6 cellular contexts compared by ENCODE assay signal in the genomic region with DNA sequence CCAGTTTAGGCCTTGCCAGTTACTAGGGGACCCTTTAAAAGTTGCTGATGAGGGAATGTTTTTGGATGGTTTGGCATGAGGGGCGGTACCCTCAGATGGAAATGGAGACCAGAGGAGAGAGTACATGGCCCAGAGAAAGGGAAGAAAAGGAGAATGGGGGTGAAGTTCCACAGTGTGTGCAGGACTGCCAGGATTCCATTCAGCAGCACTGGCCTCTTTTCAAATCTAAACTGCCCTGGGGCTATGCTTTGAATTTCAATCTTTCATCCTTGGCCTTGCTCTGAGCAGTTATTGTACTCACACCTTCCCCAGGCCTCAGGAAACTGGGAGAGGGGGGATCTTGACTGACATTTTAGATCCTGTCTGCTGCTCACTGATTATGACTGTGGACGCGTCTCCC. TPM values are rescaled to one million over a fixed set of nuclear protein-coding genes. Genes with fewer than 3 reads are reported as not detected.
DNase-seq lines count a peak whose midpoint lies in the region; ATAC-seq and TF ChIP-seq lines count a peak whose summit lies in the region.

No MANE protein-coding gene starts in this region.

- no peaks in the 10 kb centered on the region for H3K9me3 ChIP-seq in tibial nerve

- no peak for DNase-seq in activated naive CD4-positive, alpha-beta T cell treated with anti-CD3 and anti-CD28 coated beads, Interleukin-2, amount 10 ng/mL, durations not matched to agents 7 days and 5 days
- DNase-seq in activated naive CD4-positive, alpha-beta T cell (lab: John Stamatoyannopoulos, UW): no peak
- DNase-seq in fibroblast of mammary gland (ENCODE audit: low read depth): no peak
- DNase-seq in tibial nerve (ENCODE audit: low spot score in 2 of 2): no peak
- DNase-seq in DMS153 treated with DMSO at 0.1 percent for 48 hours (lab: John Stamatoyannopoulos, UW; ENCODE audit: unreplicated experiment): no peak

- TF ChIP-seq CTCF in fibroblast of mammary gland (conservative IDR thresholded peaks at IDR 0.05; ENCODE audit: control insufficient read depth, insufficient read depth, low read depth, low read length) (no peak), tibial nerve (IDR thresholded peaks at IDR 0.05) (no peak)

- peak overlapping the region; percentile 97 for H3K4me3 Mint-ChIP-seq in activated naive CD4-positive, alpha-beta T cell treated with anti-CD3 and anti-CD28 coated beads, Interleukin-2, amount 10 ng/mL, durations not matched to agents 7 days and 5 days

- 61 to 66% methylated on average over 3 of the region's 3 CpGs for WGBS in tibial nerve, 2 donors

- no peaks in the 10 kb centered on the region for H3K27me3 ChIP-seq in tibial nerve

- CTCF ChIA-PET in activated naive CD4-positive, alpha-beta T cell treated with anti-CD3 and anti-CD28 coated beads, Interleukin-2, amount 10 ng/mL, durations not matched to agents 7 days and 5 days (lab: Charles Lee): no interaction called here

- no peak for ATAC-seq in HG03565 (IDR thresholded peaks at IDR 0.05; ENCODE audit: unreplicated experiment)

- H3K4me3 ChIP-seq in fibroblast of mammary gland (ENCODE audit: control insufficient read depth, low read depth, low read length) (peak overlapping the region; percentile 98), tibial nerve (peak overlapping the region in 2 of 4 donors; percentile 16 to 95)

- H3K36me3 Mint-ChIP-seq in activated naive CD4-positive, alpha-beta T cell treated with anti-CD3 and anti-CD28 coated beads, Interleukin-2, amount 10 ng/mL, durations not matched to agents 7 days and 5 days: peaks cover 74% of the 10 kb centered on the region

- TF ChIP-seq POLR2A in tibial nerve (IDR thresholded peaks at IDR 0.05): no peak

- TF ChIP-seq EP300 in tibial nerve (IDR thresholded peaks at IDR 0.05): no peak

- H3K4me1 ChIP-seq in tibial nerve: peaks cover 0 to 80% (median 37%) of the 10 kb centered on the region in 4 donors

- H3K27me3 Mint-ChIP-seq in activated naive CD4-positive, alpha-beta T cell treated with anti-CD3 and anti-CD28 coated beads, Interleukin-2, amount 10 ng/mL, durations not matched to agents 7 days and 5 days: peaks cover 4% of the 10 kb centered on the region

- H3K27ac ChIP-seq in tibial nerve: peak overlapping the region in 3 of 4 donors; percentile 94 to 100 (median 100)

- no peaks in the 10 kb centered on the region for H3K9me3 Mint-ChIP-seq in activated naive CD4-positive, alpha-beta T cell treated with anti-CD3 and anti-CD28 coated beads, Interleukin-2, amount 10 ng/mL, durations not matched to agents 7 days and 5 days

- peaks cover 14 to 63% (median 40%) of the 10 kb centered on the region in 3 donors for H3K36me3 ChIP-seq in tibial nerve

- peak overlapping the region; percentile 100 for H3K27ac Mint-ChIP-seq in activated naive CD4-positive, alpha-beta T cell treated with anti-CD3 and anti-CD28 coated beads, Interleukin-2, amount 10 ng/mL, durations not matched to agents 7 days and 5 days

- peaks cover 57% of the 10 kb centered on the region for H3K4me1 Mint-ChIP-seq in activated naive CD4-positive, alpha-beta T cell treated with anti-CD3 and anti-CD28 coated beads, Interleukin-2, amount 10 ng/mL, durations not matched to agents 7 days and 5 days

RNA-seq across cellular contexts. Expression of a gene that starts 3.0 kb away (rescaled TPM):
- total RNA-seq in tibial nerve: 100 to 1,000 TPM; 108 to 148 (median 133) TPM

RNA-seq across cellular contexts. Expression of a gene that starts 37.5 kb away (rescaled TPM):
- not detected for total RNA-seq in tibial nerve

RNA-seq across cellular contexts. Expression of a gene that starts 44.3 kb away (rescaled TPM):
- total RNA-seq in tibial nerve: 10 to 100 TPM; 31.7 to 75.0 (median 48.0) TPM

RNA-seq across cellular contexts. Expression of a gene that starts 51.0 kb away (rescaled TPM):
- total RNA-seq in tibial nerve: not detected

RNA-seq across cellular contexts. Expression of a gene that starts 51.8 kb away (rescaled TPM):
- total RNA-seq in tibial nerve: 10 to 100 TPM; 25.9 to 39.1 (median 29.2) TPM
